Comparison of ENCODE assay signal across 1 cellular context in the genomic region with DNA sequence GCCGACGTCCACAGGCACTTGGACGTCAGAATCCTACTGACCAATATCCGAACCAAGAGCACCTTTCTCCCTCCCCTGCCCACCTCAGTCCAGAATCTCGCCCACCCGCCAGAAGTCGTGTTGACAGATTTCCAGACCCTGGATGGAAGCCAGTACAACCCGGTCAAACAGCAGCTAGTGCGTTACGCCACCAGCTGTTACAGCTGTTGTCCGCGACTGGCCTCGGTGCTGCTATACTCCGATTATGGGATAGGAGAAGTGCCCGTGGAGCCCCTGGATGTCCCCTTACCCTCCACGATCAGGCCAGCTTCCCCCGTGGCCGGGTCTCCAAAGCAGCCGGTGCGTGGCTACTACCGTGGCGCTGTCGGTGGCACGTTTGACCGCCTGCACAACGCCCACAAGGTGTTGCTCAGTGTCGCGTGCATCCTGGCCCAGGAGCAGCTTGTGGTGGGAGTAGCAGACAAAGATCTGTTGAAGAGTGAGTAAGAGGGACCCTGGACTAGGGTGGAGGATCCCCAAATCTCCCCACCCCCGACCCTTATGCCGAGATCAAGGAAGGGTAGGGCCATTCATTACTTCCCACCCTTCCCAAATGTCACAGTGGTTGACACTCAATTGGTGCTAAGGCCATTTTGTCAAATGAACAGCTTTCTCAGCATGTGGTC.
A peak's percentile ranks its signal among the peaks of the same experiment; 100 is the strongest.
TF ChIP-seq lines count a peak whose summit lies in the region.

No MANE protein-coding gene starts in this region.

TF ChIP-seq in HepG2, 621 proteins besides CTCF, POLR2A, EP300 and RAD21 (continued from another document and continues in another):
- TF ChIP-seq, protein P1, sequence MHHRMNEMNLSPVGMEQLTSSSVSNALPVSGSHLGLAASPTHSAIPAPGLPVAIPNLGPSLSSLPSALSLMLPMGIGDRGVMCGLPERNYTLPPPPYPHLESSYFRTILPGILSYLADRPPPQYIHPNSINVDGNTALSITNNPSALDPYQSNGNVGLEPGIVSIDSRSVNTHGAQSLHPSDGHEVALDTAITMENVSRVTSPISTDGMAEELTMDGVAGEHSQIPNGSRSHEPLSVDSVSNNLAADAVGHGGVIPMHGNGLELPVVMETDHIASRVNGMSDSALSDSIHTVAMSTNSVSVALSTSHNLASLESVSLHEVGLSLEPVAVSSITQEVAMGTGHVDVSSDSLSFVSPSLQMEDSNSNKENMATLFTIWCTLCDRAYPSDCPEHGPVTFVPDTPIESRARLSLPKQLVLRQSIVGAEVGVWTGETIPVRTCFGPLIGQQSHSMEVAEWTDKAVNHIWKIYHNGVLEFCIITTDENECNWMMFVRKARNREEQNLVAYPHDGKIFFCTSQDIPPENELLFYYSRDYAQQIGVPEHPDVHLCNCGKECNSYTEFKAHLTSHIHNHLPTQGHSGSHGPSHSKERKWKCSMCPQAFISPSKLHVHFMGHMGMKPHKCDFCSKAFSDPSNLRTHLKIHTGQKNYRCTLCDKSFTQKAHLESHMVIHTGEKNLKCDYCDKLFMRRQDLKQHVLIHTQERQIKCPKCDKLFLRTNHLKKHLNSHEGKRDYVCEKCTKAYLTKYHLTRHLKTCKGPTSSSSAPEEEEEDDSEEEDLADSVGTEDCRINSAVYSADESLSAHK (CRISPR knock-in tag; IDR thresholded peaks at IDR 0.05; ENCODE audit: borderline replicate concordance), result no peak
- TF ChIP-seq, protein P2, sequence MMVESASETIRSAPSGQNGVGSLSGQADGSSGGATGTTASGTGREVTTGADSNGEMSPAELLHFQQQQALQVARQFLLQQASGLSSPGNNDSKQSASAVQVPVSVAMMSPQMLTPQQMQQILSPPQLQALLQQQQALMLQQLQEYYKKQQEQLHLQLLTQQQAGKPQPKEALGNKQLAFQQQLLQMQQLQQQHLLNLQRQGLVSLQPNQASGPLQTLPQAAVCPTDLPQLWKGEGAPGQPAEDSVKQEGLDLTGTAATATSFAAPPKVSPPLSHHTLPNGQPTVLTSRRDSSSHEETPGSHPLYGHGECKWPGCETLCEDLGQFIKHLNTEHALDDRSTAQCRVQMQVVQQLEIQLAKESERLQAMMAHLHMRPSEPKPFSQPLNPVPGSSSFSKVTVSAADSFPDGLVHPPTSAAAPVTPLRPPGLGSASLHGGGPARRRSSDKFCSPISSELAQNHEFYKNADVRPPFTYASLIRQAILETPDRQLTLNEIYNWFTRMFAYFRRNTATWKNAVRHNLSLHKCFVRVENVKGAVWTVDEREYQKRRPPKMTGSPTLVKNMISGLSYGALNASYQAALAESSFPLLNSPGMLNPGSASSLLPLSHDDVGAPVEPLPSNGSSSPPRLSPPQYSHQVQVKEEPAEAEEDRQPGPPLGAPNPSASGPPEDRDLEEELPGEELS (CRISPR knock-in tag; IDR thresholded peaks at IDR 0.05), result no peak
- TF ChIP-seq, protein P3, sequence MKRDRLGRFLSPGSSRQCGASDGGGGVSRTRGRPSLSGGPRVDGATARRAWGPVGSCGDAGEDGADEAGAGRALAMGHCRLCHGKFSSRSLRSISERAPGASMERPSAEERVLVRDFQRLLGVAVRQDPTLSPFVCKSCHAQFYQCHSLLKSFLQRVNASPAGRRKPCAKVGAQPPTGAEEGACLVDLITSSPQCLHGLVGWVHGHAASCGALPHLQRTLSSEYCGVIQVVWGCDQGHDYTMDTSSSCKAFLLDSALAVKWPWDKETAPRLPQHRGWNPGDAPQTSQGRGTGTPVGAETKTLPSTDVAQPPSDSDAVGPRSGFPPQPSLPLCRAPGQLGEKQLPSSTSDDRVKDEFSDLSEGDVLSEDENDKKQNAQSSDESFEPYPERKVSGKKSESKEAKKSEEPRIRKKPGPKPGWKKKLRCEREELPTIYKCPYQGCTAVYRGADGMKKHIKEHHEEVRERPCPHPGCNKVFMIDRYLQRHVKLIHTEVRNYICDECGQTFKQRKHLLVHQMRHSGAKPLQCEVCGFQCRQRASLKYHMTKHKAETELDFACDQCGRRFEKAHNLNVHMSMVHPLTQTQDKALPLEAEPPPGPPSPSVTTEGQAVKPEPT (CRISPR knock-in tag; IDR thresholded peaks at IDR 0.05; ENCODE audit: low read depth), result no peak
- TF ChIP-seq, protein P4, sequence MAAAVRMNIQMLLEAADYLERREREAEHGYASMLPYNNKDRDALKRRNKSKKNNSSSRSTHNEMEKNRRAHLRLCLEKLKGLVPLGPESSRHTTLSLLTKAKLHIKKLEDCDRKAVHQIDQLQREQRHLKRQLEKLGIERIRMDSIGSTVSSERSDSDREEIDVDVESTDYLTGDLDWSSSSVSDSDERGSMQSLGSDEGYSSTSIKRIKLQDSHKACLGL (CRISPR knock-in tag; IDR thresholded peaks at IDR 0.05), result peak; percentile 40; the same call in 1 of the 2 replicates
- TF ChIP-seq ATAD3A (CRISPR knock-in tag; IDR thresholded peaks at IDR 0.05), result no peak
- TF ChIP-seq ZSCAN21 (CRISPR knock-in tag; IDR thresholded peaks at IDR 0.05; ENCODE audit: borderline replicate concordance), result no peak; the same call in 1 of the 2 replicates
- no peak for TF ChIP-seq ZMYM2 (CRISPR knock-in tag; IDR thresholded peaks at IDR 0.05)
- TF ChIP-seq ZMYM3 (CRISPR knock-in tag; IDR thresholded peaks at IDR 0.05), result no peak
- 0 out of 2 replicates have a peak, but pooled peaks have one; percentile 23 for TF ChIP-seq ZNF468 (CRISPR knock-in tag; IDR thresholded peaks at IDR 0.05)
- TF ChIP-seq RBM39 (IDR thresholded peaks at IDR 0.05; ENCODE audit: low read depth, low read length, poor library complexity, severe bottlenecking), result no peak
- TF ChIP-seq, protein P5, sequence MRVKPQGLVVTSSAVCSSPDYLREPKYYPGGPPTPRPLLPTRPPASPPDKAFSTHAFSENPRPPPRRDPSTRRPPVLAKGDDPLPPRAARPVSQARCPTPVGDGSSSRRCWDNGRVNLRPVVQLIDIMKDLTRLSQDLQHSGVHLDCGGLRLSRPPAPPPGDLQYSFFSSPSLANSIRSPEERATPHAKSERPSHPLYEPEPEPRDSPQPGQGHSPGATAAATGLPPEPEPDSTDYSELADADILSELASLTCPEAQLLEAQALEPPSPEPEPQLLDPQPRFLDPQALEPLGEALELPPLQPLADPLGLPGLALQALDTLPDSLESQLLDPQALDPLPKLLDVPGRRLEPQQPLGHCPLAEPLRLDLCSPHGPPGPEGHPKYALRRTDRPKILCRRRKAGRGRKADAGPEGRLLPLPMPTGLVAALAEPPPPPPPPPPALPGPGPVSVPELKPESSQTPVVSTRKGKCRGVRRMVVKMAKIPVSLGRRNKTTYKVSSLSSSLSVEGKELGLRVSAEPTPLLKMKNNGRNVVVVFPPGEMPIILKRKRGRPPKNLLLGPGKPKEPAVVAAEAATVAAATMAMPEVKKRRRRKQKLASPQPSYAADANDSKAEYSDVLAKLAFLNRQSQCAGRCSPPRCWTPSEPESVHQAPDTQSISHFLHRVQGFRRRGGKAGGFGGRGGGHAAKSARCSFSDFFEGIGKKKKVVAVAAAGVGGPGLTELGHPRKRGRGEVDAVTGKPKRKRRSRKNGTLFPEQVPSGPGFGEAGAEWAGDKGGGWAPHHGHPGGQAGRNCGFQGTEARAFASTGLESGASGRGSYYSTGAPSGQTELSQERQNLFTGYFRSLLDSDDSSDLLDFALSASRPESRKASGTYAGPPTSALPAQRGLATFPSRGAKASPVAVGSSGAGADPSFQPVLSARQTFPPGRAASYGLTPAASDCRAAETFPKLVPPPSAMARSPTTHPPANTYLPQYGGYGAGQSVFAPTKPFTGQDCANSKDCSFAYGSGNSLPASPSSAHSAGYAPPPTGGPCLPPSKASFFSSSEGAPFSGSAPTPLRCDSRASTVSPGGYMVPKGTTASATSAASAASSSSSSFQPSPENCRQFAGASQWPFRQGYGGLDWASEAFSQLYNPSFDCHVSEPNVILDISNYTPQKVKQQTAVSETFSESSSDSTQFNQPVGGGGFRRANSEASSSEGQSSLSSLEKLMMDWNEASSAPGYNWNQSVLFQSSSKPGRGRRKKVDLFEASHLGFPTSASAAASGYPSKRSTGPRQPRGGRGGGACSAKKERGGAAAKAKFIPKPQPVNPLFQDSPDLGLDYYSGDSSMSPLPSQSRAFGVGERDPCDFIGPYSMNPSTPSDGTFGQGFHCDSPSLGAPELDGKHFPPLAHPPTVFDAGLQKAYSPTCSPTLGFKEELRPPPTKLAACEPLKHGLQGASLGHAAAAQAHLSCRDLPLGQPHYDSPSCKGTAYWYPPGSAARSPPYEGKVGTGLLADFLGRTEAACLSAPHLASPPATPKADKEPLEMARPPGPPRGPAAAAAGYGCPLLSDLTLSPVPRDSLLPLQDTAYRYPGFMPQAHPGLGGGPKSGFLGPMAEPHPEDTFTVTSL (CRISPR knock-in tag; IDR thresholded peaks at IDR 0.05; ENCODE audit: borderline replicate concordance), result no peak
- no peak for TF ChIP-seq MTF1 (CRISPR knock-in tag; IDR thresholded peaks at IDR 0.05)
- peak; percentile 35; the same call in 1 of the 2 replicates for TF ChIP-seq SP4 (CRISPR knock-in tag; IDR thresholded peaks at IDR 0.05)
- no peak for TF ChIP-seq RFX1 (IDR thresholded peaks at IDR 0.05)
- TF ChIP-seq, protein P6, sequence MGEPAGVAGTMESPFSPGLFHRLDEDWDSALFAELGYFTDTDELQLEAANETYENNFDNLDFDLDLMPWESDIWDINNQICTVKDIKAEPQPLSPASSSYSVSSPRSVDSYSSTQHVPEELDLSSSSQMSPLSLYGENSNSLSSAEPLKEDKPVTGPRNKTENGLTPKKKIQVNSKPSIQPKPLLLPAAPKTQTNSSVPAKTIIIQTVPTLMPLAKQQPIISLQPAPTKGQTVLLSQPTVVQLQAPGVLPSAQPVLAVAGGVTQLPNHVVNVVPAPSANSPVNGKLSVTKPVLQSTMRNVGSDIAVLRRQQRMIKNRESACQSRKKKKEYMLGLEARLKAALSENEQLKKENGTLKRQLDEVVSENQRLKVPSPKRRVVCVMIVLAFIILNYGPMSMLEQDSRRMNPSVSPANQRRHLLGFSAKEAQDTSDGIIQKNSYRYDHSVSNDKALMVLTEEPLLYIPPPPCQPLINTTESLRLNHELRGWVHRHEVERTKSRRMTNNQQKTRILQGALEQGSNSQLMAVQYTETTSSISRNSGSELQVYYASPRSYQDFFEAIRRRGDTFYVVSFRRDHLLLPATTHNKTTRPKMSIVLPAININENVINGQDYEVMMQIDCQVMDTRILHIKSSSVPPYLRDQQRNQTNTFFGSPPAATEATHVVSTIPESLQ (CRISPR knock-in tag; conservative IDR thresholded peaks at IDR 0.05), result no peak
- TF ChIP-seq, protein P7, sequence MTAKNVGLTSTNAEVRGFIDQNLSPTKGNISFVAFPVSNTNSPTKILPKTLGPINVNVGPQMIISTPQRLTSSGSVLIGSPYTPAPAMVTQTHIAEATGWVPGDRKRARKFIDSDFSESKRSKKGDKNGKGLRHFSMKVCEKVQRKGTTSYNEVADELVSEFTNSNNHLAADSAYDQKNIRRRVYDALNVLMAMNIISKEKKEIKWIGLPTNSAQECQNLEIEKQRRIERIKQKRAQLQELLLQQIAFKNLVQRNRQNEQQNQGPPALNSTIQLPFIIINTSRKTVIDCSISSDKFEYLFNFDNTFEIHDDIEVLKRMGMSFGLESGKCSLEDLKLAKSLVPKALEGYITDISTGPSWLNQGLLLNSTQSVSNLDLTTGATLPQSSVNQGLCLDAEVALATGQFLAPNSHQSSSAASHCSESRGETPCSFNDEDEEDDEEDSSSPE (CRISPR knock-in tag; IDR thresholded peaks at IDR 0.05), result no peak
- no peak for TF ChIP-seq ZNF660 (CRISPR knock-in tag; IDR thresholded peaks at IDR 0.05; ENCODE audit: borderline replicate concordance, low read depth)
- no peak for TF ChIP-seq ZMYM4 (CRISPR knock-in tag; IDR thresholded peaks at IDR 0.05)
- TF ChIP-seq NR1H2 (CRISPR knock-in tag; IDR thresholded peaks at IDR 0.05; ENCODE audit: borderline replicate concordance, low read depth), result no peak
- no peak for TF ChIP-seq FOSL2 (CRISPR knock-in tag; IDR thresholded peaks at IDR 0.05)
- no peak for TF ChIP-seq YEATS4 (CRISPR knock-in tag; IDR thresholded peaks at IDR 0.05; ENCODE audit: borderline replicate concordance)
- TF ChIP-seq ZNF17 (CRISPR knock-in tag; IDR thresholded peaks at IDR 0.05), result no peak
- TF ChIP-seq HMGA1 (CRISPR knock-in tag; conservative IDR thresholded peaks at IDR 0.05), result no peak
- TF ChIP-seq MED8 (CRISPR knock-in tag; IDR thresholded peaks at IDR 0.05; ENCODE audit: insufficient replicate concordance), result no peak
- TF ChIP-seq ZNF343 (CRISPR knock-in tag; IDR thresholded peaks at IDR 0.05), result no peak
- no peak for TF ChIP-seq ZBTB1 (CRISPR knock-in tag; IDR thresholded peaks at IDR 0.05; ENCODE audit: borderline replicate concordance)
- no peak for TF ChIP-seq ZNF777 (CRISPR knock-in tag; IDR thresholded peaks at IDR 0.05)
- TF ChIP-seq, protein P8, sequence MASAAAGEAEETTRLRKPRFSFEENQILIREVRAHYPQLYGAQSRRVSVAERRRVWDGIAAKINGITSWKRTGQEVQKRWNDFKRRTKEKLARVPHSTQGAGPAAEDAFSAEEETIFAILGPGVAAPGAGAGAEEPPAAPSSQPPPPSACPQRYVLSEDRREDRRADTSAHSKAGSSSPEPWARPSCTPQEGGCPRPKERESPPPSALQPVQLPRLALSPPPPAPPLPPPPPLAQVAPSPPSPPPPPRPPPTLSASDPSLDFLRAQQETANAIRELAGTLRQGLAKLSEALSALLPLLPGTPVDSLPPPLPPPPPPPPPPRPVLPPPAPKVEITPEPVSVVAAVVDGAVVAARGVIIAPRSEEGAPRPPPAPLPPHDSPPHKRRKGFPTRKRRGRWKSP (CRISPR knock-in tag; IDR thresholded peaks at IDR 0.05), result no peak
- no peak; the same call in 1 of the 2 replicates for TF ChIP-seq ZNF678 (CRISPR knock-in tag; IDR thresholded peaks at IDR 0.05)
- 0 out of 2 replicates have a peak, but pooled peaks have one; percentile 29 for TF ChIP-seq TAF1 (CRISPR knock-in tag; IDR thresholded peaks at IDR 0.05)
- TF ChIP-seq ZNF484 (CRISPR knock-in tag; IDR thresholded peaks at IDR 0.05; ENCODE audit: borderline replicate concordance, low read depth), result no peak
- TF ChIP-seq BRCA1 (CRISPR knock-in tag; IDR thresholded peaks at IDR 0.05), result no peak
- TF ChIP-seq NR3C1 (CRISPR knock-in tag; IDR thresholded peaks at IDR 0.05), result no peak
- peak; percentile 9; the same call in 1 of the 2 replicates for TF ChIP-seq MATR3 (CRISPR knock-in tag; IDR thresholded peaks at IDR 0.05)
- TF ChIP-seq PHF5A (CRISPR knock-in tag; IDR thresholded peaks at IDR 0.05; ENCODE audit: low read depth, unreplicated experiment), result no peak
- TF ChIP-seq ARID2 (CRISPR knock-in tag; IDR thresholded peaks at IDR 0.05; ENCODE audit: borderline replicate concordance), result no peak
- TF ChIP-seq, protein P9, sequence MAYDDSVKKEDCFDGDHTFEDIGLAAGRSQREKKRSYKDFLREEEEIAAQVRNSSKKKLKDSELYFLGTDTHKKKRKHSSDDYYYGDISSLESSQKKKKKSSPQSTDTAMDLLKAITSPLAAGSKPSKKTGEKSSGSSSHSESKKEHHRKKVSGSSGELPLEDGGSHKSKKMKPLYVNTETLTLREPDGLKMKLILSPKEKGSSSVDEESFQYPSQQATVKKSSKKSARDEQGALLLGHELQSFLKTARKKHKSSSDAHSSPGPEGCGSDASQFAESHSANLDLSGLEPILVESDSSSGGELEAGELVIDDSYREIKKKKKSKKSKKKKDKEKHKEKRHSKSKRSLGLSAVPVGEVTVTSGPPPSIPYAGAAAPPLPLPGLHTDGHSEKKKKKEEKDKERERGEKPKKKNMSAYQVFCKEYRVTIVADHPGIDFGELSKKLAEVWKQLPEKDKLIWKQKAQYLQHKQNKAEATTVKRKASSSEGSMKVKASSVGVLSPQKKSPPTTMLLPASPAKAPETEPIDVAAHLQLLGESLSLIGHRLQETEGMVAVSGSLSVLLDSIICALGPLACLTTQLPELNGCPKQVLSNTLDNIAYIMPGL (CRISPR knock-in tag; IDR thresholded peaks at IDR 0.05; ENCODE audit: borderline replicate concordance in 1 of 2, low read depth in 1 of 2), result peak in 1 of 2 experiments; percentile 3; a peak in 1 of 4 replicates
- no peak for TF ChIP-seq ARNT (IDR thresholded peaks at IDR 0.05)
